ENCODE assay signal across 15 cellular contexts in the genomic region with DNA sequence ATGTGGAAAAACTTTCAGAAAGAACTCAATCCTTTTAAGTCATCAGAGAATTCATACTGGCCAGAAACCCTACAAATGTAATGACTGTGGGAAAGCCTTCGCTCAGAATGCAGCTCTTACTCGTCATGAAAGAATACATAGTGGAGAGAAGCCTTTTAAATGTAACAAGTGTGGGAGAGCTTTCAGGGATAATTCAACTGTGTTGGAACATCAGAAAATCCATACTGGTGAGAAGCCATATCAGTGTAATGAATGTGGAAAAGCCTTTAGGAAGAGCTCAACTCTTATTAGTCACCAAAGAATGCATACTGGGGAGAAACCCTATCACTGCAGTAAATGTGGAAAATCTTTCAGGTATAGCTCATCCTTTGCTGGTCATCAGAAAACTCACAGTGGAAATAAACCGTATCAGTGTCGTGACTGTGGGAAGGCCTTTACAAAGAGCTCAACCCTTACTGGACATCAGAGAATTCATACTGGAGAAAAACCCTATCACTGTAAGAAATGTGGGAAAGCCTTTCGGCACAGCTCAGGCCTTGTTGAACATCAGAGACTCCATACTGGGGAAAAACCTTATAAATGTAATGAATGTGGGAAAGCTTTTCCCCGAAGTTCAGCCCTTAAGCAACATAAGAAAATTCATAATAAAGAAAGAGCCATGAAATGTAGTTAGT. TPM values are rescaled to one million over a fixed set of nuclear protein-coding genes. Genes with fewer than 3 reads are reported as not detected.
DNase-seq lines count a peak whose midpoint lies in the region; ATAC-seq and TF ChIP-seq lines count a peak whose summit lies in the region.
"Had no signal": no experiment of that assay in that cellular context is flagged by ENCODE, and none has a peak within 500 bp of the region (broad histone marks: within the 10 kb centered on the region; RNA-seq: fewer than 3 reads in every experiment).

No MANE protein-coding gene starts in this region.

- H2BK15ac ChIP-seq in mesendoderm (replicated peaks; ENCODE audit: low read depth): no peak overlapping the region

- no peak overlapping the region for H3K18ac ChIP-seq in mesendoderm (ENCODE audit: low read length)

- intact Hi-C loops in activated CD4-positive, alpha-beta memory T cell treated with anti-CD3 and anti-CD28 coated beads for 36 hours (cut with micrococcal nuclease): no loop called here

- no peak overlapping the region for H4K5ac ChIP-seq in mesendoderm (ENCODE audit: low read length)

- DNase-seq in RPMI7951 (ENCODE audit: low read depth) (peak; percentile 9), mesendoderm (peak; percentile 8), epidermal melanocyte (ENCODE audit: insufficient read length, low spot score) (no peak)
- DNase-seq in activated CD4-positive, alpha-beta memory T cell treated with anti-CD3 and anti-CD28 coated beads for 36 hours: no peak
- DNase-seq: CD8-positive, alpha-beta T cell; COR-L47; DND-41; GDM1; HCEC 1CT had no signal

- POLR2A ChIA-PET in HEK293 (lab: Yijun Ruan, JAX): no interaction called here
- POLR2A ChIA-PET in activated CD4-positive, alpha-beta memory T cell treated with anti-CD3 and anti-CD28 coated beads for 36 hours (lab: Charles Lee): no interaction called here

- peaks cover 3% of the 10 kb centered on the region for H3K4me1 Mint-ChIP-seq in activated CD4-positive, alpha-beta memory T cell treated with anti-CD3 and anti-CD28 coated beads for 36 hours (ENCODE audit: low read depth)
- H3K4me1 Mint-ChIP-seq: B cell, CD14-positive monocyte had no signal

- H3K4ac ChIP-seq in mesendoderm (ENCODE audit: low read depth, low read length): no peak overlapping the region

- no peak overlapping the region for H2AK5ac ChIP-seq in mesendoderm (ENCODE audit: low read length)

- no peak overlapping the region for H3K27ac ChIP-seq in BLaER1 treated with 17β-estradiol and CSF1 and Interleukin-3, amounts not matched to agents 10 nM and 100 nM
- H3K27ac ChIP-seq in HEK293 (ENCODE audit: extremely low read depth, low read depth, low read length): no peak overlapping the region
- no peak overlapping the region for H3K27ac ChIP-seq in mesendoderm (ENCODE audit: low read depth, low read length)

- H3K56ac ChIP-seq in mesendoderm (ENCODE audit: low read length): no peak overlapping the region

- no peaks in the 10 kb centered on the region for H3K79me1 ChIP-seq in mesendoderm (ENCODE audit: low read length)

- H3K27me3 Mint-ChIP-seq in activated CD4-positive, alpha-beta memory T cell treated with anti-CD3 and anti-CD28 coated beads for 36 hours: no peaks in the 10 kb centered on the region
- H3K27me3 Mint-ChIP-seq: B cell, IgD-negative memory B cell had no signal

- H2BK120ac ChIP-seq in mesendoderm (ENCODE audit: low read depth, low read length): no peak overlapping the region

- CTCF ChIA-PET in HEK293 (lab: Yijun Ruan, JAX): interaction anchor here (0.6 kb wide), 1 partner anchor 1070 kb away, joined by 4 read pairs; no protein-coding TSS in a partner anchor
- CTCF ChIA-PET in activated CD4-positive, alpha-beta memory T cell treated with anti-CD3 and anti-CD28 coated beads for 36 hours (lab: Charles Lee): no interaction called here

- no peaks in the 10 kb centered on the region; a peak in 2 of 22 replicates for H3K27me3 ChIP-seq in BLaER1 treated with 17β-estradiol and CSF1 and Interleukin-3, amounts not matched to agents 10 nM and 100 nM
- H3K27me3 ChIP-seq in mesendoderm (ENCODE audit: insufficient read depth, low read length, poor library complexity): no peaks in the 10 kb centered on the region

- H3K9me3 Mint-ChIP-seq in activated CD4-positive, alpha-beta memory T cell treated with anti-CD3 and anti-CD28 coated beads for 36 hours: peaks cover 47% of the 10 kb centered on the region

- ATAC-seq in HG02852 (IDR thresholded peaks at IDR 0.05; ENCODE audit: unreplicated experiment): no peak
- ATAC-seq: CD8-positive, alpha-beta T cell had no signal

- H3K4me3 Mint-ChIP-seq in activated CD4-positive, alpha-beta memory T cell treated with anti-CD3 and anti-CD28 coated beads for 36 hours: no peak overlapping the region
- H3K4me3 Mint-ChIP-seq: B cell; CD14-positive monocyte; CD8-positive, alpha-beta T cell; IgD-negative memory B cell had no signal

- H2BK5ac ChIP-seq in mesendoderm (ENCODE audit: low read length): no peak overlapping the region

- H4K20me1 ChIP-seq in BLaER1 treated with 17β-estradiol and CSF1 and Interleukin-3, amounts not matched to agents 10 nM and 100 nM: no peaks in the 10 kb centered on the region

- H3K4me3 ChIP-seq in BLaER1 treated with 17β-estradiol and CSF1 and Interleukin-3, amounts not matched to agents 10 nM and 100 nM: peak overlapping the region in 8 of 10 experiments; percentile 11 to 43 (median 27); a peak in 10 of 20 replicates
- H3K4me3 ChIP-seq in HEK293 (ENCODE audit: low read depth, low read length) (no peak overlapping the region), mesendoderm (ENCODE audit: low read length) (no peak overlapping the region)

- H3K36me3 Mint-ChIP-seq in activated CD4-positive, alpha-beta memory T cell treated with anti-CD3 and anti-CD28 coated beads for 36 hours: peaks cover 69% of the 10 kb centered on the region

- H3K23ac ChIP-seq in mesendoderm (ENCODE audit: low read length): no peak overlapping the region

- H3K9ac ChIP-seq in BLaER1 treated with 17β-estradiol and CSF1 and Interleukin-3, amounts not matched to agents 10 nM and 100 nM: no peak overlapping the region
- H3K9ac ChIP-seq in mesendoderm (ENCODE audit: low read length): no peak overlapping the region

- H3K4me2 ChIP-seq in BLaER1 treated with 17β-estradiol and CSF1 and Interleukin-3, amounts not matched to agents 10 nM and 100 nM: no peak overlapping the region
- H3K4me2 ChIP-seq in mesendoderm (ENCODE audit: low read length): no peak overlapping the region

- WGBS in mesendoderm (ENCODE audit: extremely low coverage, insufficient coverage, low lambda C conversion rate): no CpG with 5 or more reads among the region's 6 CpGs

- no peaks in the 10 kb centered on the region for H3K4me1 ChIP-seq in BLaER1 treated with 17β-estradiol and CSF1 and Interleukin-3, amounts not matched to agents 10 nM and 100 nM
- H3K4me1 ChIP-seq in HEK293 (ENCODE audit: control insufficient read depth, insufficient read depth, low read length): no peaks in the 10 kb centered on the region
- H3K4me1 ChIP-seq in mesendoderm (ENCODE audit: control insufficient read depth, low read depth, low read length): no peaks in the 10 kb centered on the region

- peaks cover 61 to 89% (median 75%) of the 10 kb centered on the region in 11 experiments for H3K36me3 ChIP-seq in BLaER1 treated with 17β-estradiol and CSF1 and Interleukin-3, amounts not matched to agents 10 nM and 100 nM
- H3K36me3 ChIP-seq in HEK293 (ENCODE audit: control insufficient read depth in 2 of 2, insufficient read depth in 1 of 2, low read length in 2 of 2) (peaks cover 5 to 38% of the 10 kb centered on the region in 2 experiments), mesendoderm (ENCODE audit: control insufficient read depth, insufficient read depth, low read length) (peaks cover 3% of the 10 kb centered on the region)

- H3K79me2 ChIP-seq in mesendoderm (ENCODE audit: control insufficient read depth, insufficient read depth, low read length): no peaks in the 10 kb centered on the region

- H3K9me3 ChIP-seq in BLaER1 treated with 17β-estradiol and CSF1 and Interleukin-3, amounts not matched to agents 10 nM and 100 nM (replicated peaks in 1 of 11): peaks cover 94 to 100% (median 98%) of the 10 kb centered on the region in 11 experiments
- no peaks in the 10 kb centered on the region for H3K9me3 ChIP-seq in HEK293 (ENCODE audit: control insufficient read depth, insufficient read depth, low read depth, low read length)

- no peak overlapping the region for H3K27ac Mint-ChIP-seq in activated CD4-positive, alpha-beta memory T cell treated with anti-CD3 and anti-CD28 coated beads for 36 hours
- H3K27ac Mint-ChIP-seq: B cell; CD14-positive monocyte; CD8-positive, alpha-beta T cell; IgD-negative memory B cell had no signal

- TF ChIP-seq CTCF in HEK293 (tag by site-specific recombination; IDR thresholded peaks at IDR 0.05): no peak

- no peak overlapping the region for H4K8ac ChIP-seq in mesendoderm (ENCODE audit: low read depth, low read length)

TF ChIP-seq in HEK293, 187 proteins besides CTCF, POLR2A, EP300 and RAD21 (continues in another document):
- TF ChIP-seq MEIS1 (CRISPR knock-in tag; IDR thresholded peaks at IDR 0.05; ENCODE audit: borderline replicate concordance) (no peak), ZNF324 (tag by site-specific recombination; IDR thresholded peaks at IDR 0.05) (no peak), ZSCAN30 (tag by site-specific recombination; IDR thresholded peaks at IDR 0.05) (no peak), ZNF677 (tag by site-specific recombination; IDR thresholded peaks at IDR 0.05) (no peak), ZNF24 (tag by site-specific recombination; IDR thresholded peaks at IDR 0.05) (no peak)

RNA-seq across cellular contexts. Expression of gene ZNF485, which starts 10.6 kb away (rescaled TPM):
- total RNA-seq in RPMI7951 (2014; rRNA removed; shearing (Covaris generic)): 4.1 and 5.2 TPM in 2 replicates
- polyA plus RNA-seq in mesendoderm (2013, experiment 1 of 2): 4.3 TPM
- 4.6 TPM for polyA plus RNA-seq in mesendoderm (2013, experiment 2 of 2)
- total RNA-seq in activated CD4-positive, alpha-beta memory T cell treated with anti-CD3 and anti-CD28 coated beads for 36 hours: 1 to 10 TPM; 4.1 to 4.7 TPM

RNA-seq across cellular contexts. Expression of gene ZNF32, which starts 31.8 kb away (rescaled TPM):
- 21.0 and 23.8 TPM in 2 replicates for total RNA-seq in RPMI7951 (2014; rRNA removed; shearing (Covaris generic))
- 21.5 TPM for polyA plus RNA-seq in mesendoderm (2013, experiment 1 of 2)
- 22.4 TPM for polyA plus RNA-seq in mesendoderm (2013, experiment 2 of 2)
- total RNA-seq in activated CD4-positive, alpha-beta memory T cell treated with anti-CD3 and anti-CD28 coated beads for 36 hours: 10 to 100 TPM; 12.2 to 13.5 TPM

RNA-seq across cellular contexts. Expression of gene ZNF239, which starts 42.4 kb away (rescaled TPM):
- total RNA-seq in RPMI7951 (2014; rRNA removed; shearing (Covaris generic)): 2.2 and 2.4 TPM in 2 replicates
- 11.9 TPM for polyA plus RNA-seq in mesendoderm (2013, experiment 1 of 2)
- 11.7 TPM for polyA plus RNA-seq in mesendoderm (2013, experiment 2 of 2)
- total RNA-seq in activated CD4-positive, alpha-beta memory T cell treated with anti-CD3 and anti-CD28 coated beads for 36 hours: 1 to 10 TPM; 1.5 to 1.7 TPM
- polyA plus RNA-seq: CD14-positive monocyte had no signal

Comparison
In these comparisons a context has a peak if more than half of its experiments do, and no peak if none do; other contexts are left out.
1. H3K4me3 ChIP-seq: peak in BLaER1 treated with 17β-estradiol and CSF1 and Interleukin-3, amounts not matched to agents 10 nM and 100 nM (8 of 10); none in HEK293 (single experiment) and mesendoderm (single experiment).
2. DNase-seq: peak in RPMI7951 (single experiment) and mesendoderm (single experiment); none in activated CD4-positive, alpha-beta memory T cell treated with anti-CD3 and anti-CD28 coated beads for 36 hours (single experiment) and epidermal melanocyte (single experiment).